In the genomic region with DNA sequence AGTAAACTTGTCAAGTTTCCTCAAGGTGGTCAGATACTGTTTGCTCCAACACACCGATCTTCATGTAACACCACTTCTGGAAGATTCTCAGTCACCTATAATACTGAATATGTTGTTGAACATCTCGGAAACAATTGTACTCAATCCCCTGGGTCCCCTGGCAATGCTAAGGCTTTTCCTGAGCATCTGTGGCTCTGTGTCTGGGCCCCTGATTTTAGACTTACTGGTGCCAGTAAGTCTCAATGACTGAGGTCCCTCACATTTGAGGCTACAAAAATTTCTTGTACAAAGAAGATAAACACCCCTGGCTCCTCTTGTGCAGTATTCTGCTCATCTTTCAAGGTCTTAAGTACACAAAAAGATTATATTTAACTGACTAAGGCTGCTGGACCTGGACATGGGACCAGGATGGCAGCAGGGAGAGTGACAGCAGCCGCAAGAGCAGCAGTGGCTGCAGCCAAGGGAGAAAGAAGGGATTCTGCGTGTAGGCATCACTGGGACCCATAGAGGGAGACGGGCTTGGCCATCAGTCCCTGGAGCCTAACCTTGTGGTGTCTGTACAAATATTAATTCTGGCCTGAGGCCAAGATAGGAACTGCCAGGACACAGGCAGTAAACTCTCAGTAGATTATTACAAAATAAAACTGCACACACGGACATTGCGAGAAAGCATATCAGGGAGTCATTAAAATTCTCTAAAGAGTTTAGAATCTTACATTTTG, we compare ENCODE assay signal across 12 cellular contexts. TPM values are rescaled to one million over a fixed set of nuclear protein-coding genes. Genes with fewer than 3 reads are reported as not detected.
DNase-seq lines count a peak whose midpoint lies in the region; ATAC-seq, FAIRE-seq and TF ChIP-seq lines count a peak whose summit lies in the region.
"Had no signal": no experiment of that assay in that cellular context is flagged by ENCODE, and none has a peak within 500 bp of the region (broad histone marks: within the 10 kb centered on the region; RNA-seq: fewer than 3 reads in every experiment).

No MANE protein-coding gene starts in this region.

- no peaks in the 10 kb centered on the region for H3K36me3 Mint-ChIP-seq in H9 (ENCODE audit: insufficient read depth in 1 of 3, low read depth in 3 of 3)

- no peak overlapping the region for H2BK20ac ChIP-seq in H9 (ENCODE audit: low read depth, low read length, poor library complexity, severe bottlenecking)

- intact Hi-C loops in endothelial cell of umbilical vein (cut with micrococcal nuclease) (no loop called here), uterus (cut with DNase I; ENCODE audit: low total_unique reads) (no loop called here)

- H3K36me3 ChIP-seq in endothelial cell of umbilical vein (ENCODE audit: control insufficient read depth in 2 of 2, extremely low read depth in 1 of 2, insufficient read depth in 2 of 2, low read length in 2 of 2) = no peaks in the 10 kb centered on the region
- no peaks in the 10 kb centered on the region for H3K36me3 ChIP-seq in uterus

- H3K4me2 ChIP-seq in H9 (ENCODE audit: insufficient read depth, insufficient read length, low read length) (no peak overlapping the region), endothelial cell of umbilical vein (ENCODE audit: insufficient read depth, low read length) (no peak overlapping the region)
- H3K4me2 ChIP-seq: KMS-11 had no signal

- H3K23ac ChIP-seq in H9 (ENCODE audit: insufficient read length, low read depth, low read length) = no peak overlapping the region

- H3K27me3 ChIP-seq in H9 (ENCODE audit: insufficient read depth, low read length) = no peaks in the 10 kb centered on the region
- H3K27me3 ChIP-seq in endothelial cell of umbilical vein (ENCODE audit: control insufficient read depth in 2 of 2, insufficient read depth in 2 of 2, low read length in 2 of 2) = no peaks in the 10 kb centered on the region
- no peaks in the 10 kb centered on the region for H3K27me3 ChIP-seq in uterus

- no peak overlapping the region for H4K8ac ChIP-seq in H9 (replicated peaks; ENCODE audit: insufficient read length, low read depth, low read length)

- H3K27ac ChIP-seq in 22Rv1 (peak overlapping the region; percentile 39), H9 (ENCODE audit: insufficient read length, low read depth, low read length) (no peak overlapping the region), endothelial cell of umbilical vein (ENCODE audit: insufficient read depth, low read depth, low read length) (no peak overlapping the region), uterus (no peak overlapping the region)
- H3K27ac ChIP-seq: KMS-11 had no signal

- H2BK120ac ChIP-seq in H9 (ENCODE audit: low read depth, low read length, poor library complexity, severe bottlenecking) = no peak overlapping the region

- CTCF ChIA-PET in endothelial cell of umbilical vein (lab: Charles Lee) = interaction anchor here (1.1 kb wide), 1 partner anchor 10 kb away, joined by 4 read pairs; no protein-coding TSS in a partner anchor

- no peaks in the 10 kb centered on the region for H3K27me3 Mint-ChIP-seq in H9 (ENCODE audit: low read depth)

- H3K79me1 ChIP-seq in H9 (ENCODE audit: insufficient read depth, low read depth, low read length, poor library complexity, severe bottlenecking) = no peaks in the 10 kb centered on the region

- H4K5ac ChIP-seq in H9 (ENCODE audit: insufficient read length, low read depth, low read length) = no peak overlapping the region

- no CpG with 5 or more reads among the region's 7 CpGs for WGBS in H9 (ENCODE audit: extremely low coverage, insufficient read length, low lambda C conversion rate)

- H3T11ph ChIP-seq in H9 (ENCODE audit: low read length) = no peak overlapping the region

- H3K4me3 Mint-ChIP-seq in H9 = no peak overlapping the region
- H3K4me3 Mint-ChIP-seq: nephron; stimulated activated naive CD8-positive, alpha-beta T cell treated with anti-CD3 and anti-CD28 coated beads, Interleukin-15, Interleukin-2, amounts not matched to agents 100 ng/mL and 50 ng/mL, for 24 hours had no signal

- dilution Hi-C loops in endothelial cell of umbilical vein (cut with MboI; ENCODE audit: extremely low pct_ligation_motif_present, low sequenced_read_pairs) = no loop called here

- TF ChIP-seq POLR2A in endothelial cell of umbilical vein (IDR thresholded peaks at IDR 0.05; ENCODE audit: low read depth, low read length) (no peak), uterus (IDR thresholded peaks at IDR 0.05) (no peak)

- no peak overlapping the region for H4K91ac ChIP-seq in H9 (ENCODE audit: insufficient read length, low read depth, low read length)

- peak; percentile 50 for TF ChIP-seq CTCF in 22Rv1 (IDR thresholded peaks at IDR 0.05)
- TF ChIP-seq CTCF in H9 (conservative IDR thresholded peaks at IDR 0.05) = peak; percentile 34; the same call in 2 of the 3 replicates
- no peak for TF ChIP-seq CTCF in endothelial cell of umbilical vein (IDR thresholded peaks at IDR 0.05; ENCODE audit: extremely low read depth in 1 of 2, insufficient read depth in 1 of 2, low read depth in 1 of 2, low read length in 2 of 2)
- no peak for TF ChIP-seq CTCF in uterus (IDR thresholded peaks at IDR 0.05)

- H3K4me1 ChIP-seq in H9 (ENCODE audit: insufficient read depth, low read length) (no peaks in the 10 kb centered on the region), endothelial cell of umbilical vein (ENCODE audit: control insufficient read depth, extremely low read depth, insufficient read depth, low read length) (no peaks in the 10 kb centered on the region), uterus (no peaks in the 10 kb centered on the region)

- FAIRE-seq in endothelial cell of umbilical vein (lab: Jason Lieb, UNC) = no peak

- H2BK5ac ChIP-seq in H9 (ENCODE audit: insufficient read length, low read length) = no peak overlapping the region

- ATAC-seq in GM21786 (IDR thresholded peaks at IDR 0.05; ENCODE audit: unreplicated experiment) (no peak), GM19397 (IDR thresholded peaks at IDR 0.05; ENCODE audit: unreplicated experiment) (no peak)

- no peak overlapping the region for H3K18ac ChIP-seq in H9 (ENCODE audit: insufficient read length, low read depth, low read length)

- no peaks in the 10 kb centered on the region for H3K9me3 Mint-ChIP-seq in H9
- H3K9me3 Mint-ChIP-seq: nephron had no signal

- no peak overlapping the region; a peak in 1 of 7 replicates for H3K27ac Mint-ChIP-seq in H9
- H3K27ac Mint-ChIP-seq: nephron; stimulated activated naive CD8-positive, alpha-beta T cell treated with anti-CD3 and anti-CD28 coated beads, Interleukin-15, Interleukin-2, amounts not matched to agents 100 ng/mL and 50 ng/mL, for 24 hours had no signal

- no peak overlapping the region for H3K56ac ChIP-seq in H9 (ENCODE audit: insufficient read length, low read depth, low read length)

- H4K20me1 ChIP-seq in H9 (ENCODE audit: control insufficient read depth, insufficient read depth, insufficient read length) (no peaks in the 10 kb centered on the region), endothelial cell of umbilical vein (replicated peaks; ENCODE audit: control insufficient read depth, extremely low read depth, insufficient read depth, low read length) (no peaks in the 10 kb centered on the region)

- H3K14ac ChIP-seq in H9 (ENCODE audit: insufficient read depth, low read length) = no peak overlapping the region

- H2BK15ac ChIP-seq in H9 (ENCODE audit: low read depth, low read length) = no peak overlapping the region

- DNase-seq in H9 = peak; percentile 33
- peak; percentile 75 for DNase-seq in NCI-H748 treated with DMSO at 0.1 percent for 48 hours (lab: John Stamatoyannopoulos, UW)
- DNase-seq in endothelial cell of umbilical vein (ENCODE audit: low read depth, low spot score) = peak; percentile 2
- no peak for DNase-seq in uterus
- DNase-seq in islet precursor cell = no peak
- DNase-seq: stimulated activated CD4-positive, alpha-beta T cell treated with anti-CD3 and anti-CD28 coated beads, Interleukin-15, amount 100 ng/mL, for 24 hours had no signal

- no peak overlapping the region for H3K4me3 ChIP-seq in endothelial cell of umbilical vein (replicated peaks in 1 of 3; ENCODE audit: insufficient read depth in 1 of 3, low read depth in 1 of 3, low read length in 3 of 3)
- H3K4me3 ChIP-seq in uterus = no peak overlapping the region

- H3K4ac ChIP-seq in H9 (ENCODE audit: low read depth, low read length) = no peak overlapping the region

- no peaks in the 10 kb centered on the region for H3K4me1 Mint-ChIP-seq in H9

- no peak overlapping the region for H2AFZ ChIP-seq in H9 (ENCODE audit: low read length)
- no peak overlapping the region for H2AFZ ChIP-seq in endothelial cell of umbilical vein (ENCODE audit: low read depth, low read length)

- H3K79me2 ChIP-seq in H9 (ENCODE audit: insufficient read depth, low read length) (no peaks in the 10 kb centered on the region), endothelial cell of umbilical vein (ENCODE audit: control insufficient read depth, insufficient read depth, low read length) (no peaks in the 10 kb centered on the region)

- POLR2A ChIA-PET in endothelial cell of umbilical vein (lab: Charles Lee) = no interaction called here

- no peaks in the 10 kb centered on the region for H3K23me2 ChIP-seq in H9 (ENCODE audit: insufficient read length, low read depth, low read length, poor library complexity, severe bottlenecking)

- H3K9me3 ChIP-seq in H9 (ENCODE audit: control insufficient read depth, low read depth, low read length) (no peaks in the 10 kb centered on the region), endothelial cell of umbilical vein (replicated peaks; ENCODE audit: control insufficient read depth, insufficient read depth, low read length) (no peaks in the 10 kb centered on the region), uterus (no peaks in the 10 kb centered on the region)

- H2AK5ac ChIP-seq in H9 (ENCODE audit: insufficient read length, low read length) = no peak overlapping the region

- H3K9ac ChIP-seq in H9 (ENCODE audit: extremely low read depth, insufficient read length, low read length) (no peak overlapping the region), endothelial cell of umbilical vein (replicated peaks; ENCODE audit: extremely low read depth, insufficient read depth, low read length) (no peak overlapping the region)
- H3K9ac ChIP-seq: KMS-11 had no signal

- no TSS peak for BruUV-seq in endothelial cell of umbilical vein (replicated peaks; lab: Mats Ljungman, UMichigan)

- no peaks in the 10 kb centered on the region for H3K9me1 ChIP-seq in endothelial cell of umbilical vein (replicated peaks; ENCODE audit: control insufficient read depth, extremely low read depth, insufficient read depth, low read length)

- no peak overlapping the region for H2BK12ac ChIP-seq in H9 (ENCODE audit: insufficient read length, low read depth, low read length)

RNA-seq across cellular contexts. Expression of gene TNPO1, which starts 49.0 kb away (rescaled TPM):
- total RNA-seq in H9 (2021) (164 TPM in 2 replicates), endothelial cell of umbilical vein (242 and 298 TPM in 2 replicates), uterus (100 to 1,000 TPM in 3 of 4 donors, 10 to 100 TPM in 1; 78.2 to 209 (median 125) TPM)
- 49.0 and 65.6 TPM in 2 replicates for polyA plus RNA-seq in endothelial cell of umbilical vein
- 71.0 and 79.5 TPM in 2 replicates for polyA plus RNA-seq in endothelial cell of umbilical vein (2011; cell fraction: cytosol; rRNA removed)
- polyA plus RNA-seq in endothelial cell of umbilical vein (2011; cell fraction: nucleus; rRNA removed) = 124 and 164 TPM in 2 replicates
- 182 and 228 TPM in 2 replicates for polyA plus RNA-seq in endothelial cell of umbilical vein (2012)
- 356 and 415 TPM in 2 replicates for polyA minus RNA-seq in endothelial cell of umbilical vein
- 201 TPM for polyA minus RNA-seq in endothelial cell of umbilical vein (2011; cell fraction: cytosol; rRNA and poly(A)+ RNA removed)
- polyA minus RNA-seq in endothelial cell of umbilical vein (2011; cell fraction: nucleus; rRNA and poly(A)+ RNA removed) = 332 and 439 TPM in 2 replicates

Comparison
In these comparisons a context has a peak if more than half of its experiments do, and no peak if none do; other contexts are left out.
1. CTCF ChIP-seq: peak in 22Rv1 (single experiment) and H9 (single experiment); none in endothelial cell of umbilical vein (0 of 2) and uterus (0 of 4).
2. DNase-seq: peak in H9 (single experiment), NCI-H748 treated with DMSO at 0.1 percent for 48 hours (single experiment) and endothelial cell of umbilical vein (single experiment); none in uterus (0 of 2) and islet precursor cell (single experiment).